29 cellular contexts compared by ENCODE assay signal in the genomic region with DNA sequence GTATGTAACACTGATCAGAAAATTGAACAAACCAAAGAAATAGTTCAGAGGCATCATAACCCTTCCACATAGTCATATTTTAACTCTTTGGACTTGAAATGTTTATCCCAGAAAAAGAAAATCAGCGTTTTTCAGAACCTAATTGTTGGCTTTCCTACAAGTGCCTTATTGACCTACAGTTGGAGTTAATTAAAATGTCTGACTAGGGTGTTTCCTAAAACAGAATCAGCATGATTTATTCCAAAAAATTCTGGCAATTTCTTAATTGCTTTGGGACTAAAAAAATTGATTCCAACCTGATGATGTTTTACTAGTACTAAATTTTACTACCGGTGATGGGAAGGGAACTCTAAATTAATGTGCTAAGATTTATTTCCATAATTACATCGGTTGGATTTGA.
"Had no signal": no experiment of that assay in that cellular context is flagged by ENCODE, and none has a peak within 500 bp of the region (broad histone marks: within the 10 kb centered on the region; RNA-seq: fewer than 3 reads in every experiment).

No MANE protein-coding gene starts in this region.

- H3K27ac ChIP-seq: colonic mucosa, left lung, neural progenitor cell, parathyroid adenoma, right lobe of liver, stomach, thoracic aorta, upper lobe of left lung had no signal

- ATAC-seq: natural killer cell had no signal

- DNase-seq: central memory CD4-positive, alpha-beta T cell; colonic mucosa; dermis blood vessel endothelial cell; effector memory CD4-positive, alpha-beta T cell; erythroblast; esophagus squamous epithelium; foreskin melanocyte; glutamatergic neuron; heart right ventricle; hippocampal formation; left cardiac atrium; left lung; natural killer cell; right lobe of liver; small intestine; stimulated activated CD4-positive, alpha-beta T cell treated with anti-CD3 and anti-CD28 coated beads, Interleukin-15, amount 100 ng/mL, for 24 hours; stimulated activated CD4-positive, alpha-beta T cell treated with anti-CD3 and anti-CD28 coated beads, Interleukin-2, amount 100 ng/mL, for 48 hours; stimulated activated naive CD4-positive, alpha-beta T cell treated with Interleukin-2 at 50 U/mL for 16 hours; stomach; substantia nigra; upper lobe of left lung had no signal

- H3K27me3 Mint-ChIP-seq: progenitor cell of endocrine pancreas had no signal

- H3K4me3 Mint-ChIP-seq: natural killer cell; neural progenitor cell; stimulated activated effector memory CD8-positive, alpha-beta T cell treated with anti-CD3 and anti-CD28 coated beads, Interleukin-12 subunit alpha, Interleukin-12 subunit beta, amount 100 ng/mL, for 72 hours had no signal

- H3K27me3 ChIP-seq: colonic mucosa, esophagus squamous epithelium, heart right ventricle, left lung, neural progenitor cell, right lobe of liver, stomach, tibial nerve, upper lobe of left lung had no signal

- H3K79me2 ChIP-seq: parathyroid adenoma had no signal

- H3K36me3 Mint-ChIP-seq: natural killer cell; neural progenitor cell; stimulated activated effector memory CD8-positive, alpha-beta T cell treated with anti-CD3 and anti-CD28 coated beads, Interleukin-12 subunit alpha, Interleukin-12 subunit beta, amount 100 ng/mL, for 72 hours had no signal

- FAIRE-seq: islet of Langerhans, small intestine, urothelium cell line had no signal

- H2AFZ ChIP-seq: parathyroid adenoma had no signal

- H3K4me1 ChIP-seq: colonic mucosa, esophagus squamous epithelium, left lung, neural progenitor cell, parathyroid adenoma, stomach, upper lobe of left lung had no signal

- H3K4me2 ChIP-seq: neural progenitor cell had no signal

- H3K27ac Mint-ChIP-seq: natural killer cell; progenitor cell of endocrine pancreas; stimulated activated effector memory CD8-positive, alpha-beta T cell treated with anti-CD3 and anti-CD28 coated beads, Interleukin-12 subunit alpha, Interleukin-12 subunit beta, amount 100 ng/mL, for 72 hours had no signal

- H3K9me3 Mint-ChIP-seq: neural progenitor cell; stimulated activated effector memory CD8-positive, alpha-beta T cell treated with anti-CD3 and anti-CD28 coated beads, Interleukin-12 subunit alpha, Interleukin-12 subunit beta, amount 100 ng/mL, for 72 hours had no signal

- H3K36me3 ChIP-seq: colonic mucosa, esophagus squamous epithelium, heart right ventricle, left lung, neural progenitor cell, right lobe of liver, stomach, thoracic aorta, tibial nerve, upper lobe of left lung had no signal

- H3K9ac ChIP-seq: neural progenitor cell, parathyroid adenoma had no signal

- H3K4me1 Mint-ChIP-seq: natural killer cell; stimulated activated effector memory CD8-positive, alpha-beta T cell treated with anti-CD3 and anti-CD28 coated beads, Interleukin-12 subunit alpha, Interleukin-12 subunit beta, amount 100 ng/mL, for 72 hours had no signal

- H3K9me3 ChIP-seq: colonic mucosa, esophagus squamous epithelium, right lobe of liver, stomach, thoracic aorta, tibial nerve, upper lobe of left lung had no signal

- H3K4me3 ChIP-seq: colonic mucosa, heart right ventricle, left lung, neural progenitor cell, right lobe of liver, stomach, thoracic aorta, tibial nerve, upper lobe of left lung had no signal
